ENCODE assay signal across 2 cellular contexts in genomic region chr17:14297161-14297851, GRCh38.
TF ChIP-seq lines count a peak whose summit lies in the region.

No MANE protein-coding gene starts in this region.

TF ChIP-seq in HEK293, 187 proteins besides CTCF, POLR2A, EP300 and RAD21 (continues in another document):
- TF ChIP-seq ZNF362 (tag by site-specific recombination; IDR thresholded peaks at IDR 0.05) (no peak), ZNF350 (tag by site-specific recombination; IDR thresholded peaks at IDR 0.05) (no peak), ZNF37A (tag by site-specific recombination; IDR thresholded peaks at IDR 0.05) (peak; percentile 100), ZNF324 (tag by site-specific recombination; IDR thresholded peaks at IDR 0.05) (no peak), ZNF558 (tag by site-specific recombination; IDR thresholded peaks at IDR 0.05) (no peak), ZNF629 (tag by site-specific recombination; IDR thresholded peaks at IDR 0.05) (no peak), ZNF548 (tag by site-specific recombination; IDR thresholded peaks at IDR 0.05) (no peak), ZNF280D (tag by site-specific recombination; IDR thresholded peaks at IDR 0.05) (no peak), ZBTB17 (tag by site-specific recombination; IDR thresholded peaks at IDR 0.05) (peak; percentile 54), KLF1 (tag by site-specific recombination; IDR thresholded peaks at IDR 0.05) (0 out of 2 replicates have a peak, but pooled peaks have one; percentile 13), ZEB2 (tag by site-specific recombination; IDR thresholded peaks at IDR 0.05) (peak; percentile 39; the same call in 1 of the 2 replicates), ZNF658 (tag by site-specific recombination; IDR thresholded peaks at IDR 0.05) (no peak), MEIS1 (CRISPR knock-in tag; IDR thresholded peaks at IDR 0.05; ENCODE audit: borderline replicate concordance) (no peak), ZNF777 (tag by site-specific recombination; IDR thresholded peaks at IDR 0.05; ENCODE audit: borderline replicate concordance) (no peak), IKZF3 (tag by site-specific recombination; IDR thresholded peaks at IDR 0.05) (0 out of 2 replicates have a peak, but pooled peaks have one; percentile 25), ZNF560 (tag by site-specific recombination; IDR thresholded peaks at IDR 0.05; ENCODE audit: borderline replicate concordance) (no peak), ZNF341 (tag by site-specific recombination; IDR thresholded peaks at IDR 0.05; ENCODE audit: low read depth) (peak; percentile 79), ZNF677 (tag by site-specific recombination; IDR thresholded peaks at IDR 0.05) (no peak), ZNF654 (tag by site-specific recombination; IDR thresholded peaks at IDR 0.05; ENCODE audit: low read depth) (peak; percentile 9; the same call in 1 of the 2 replicates), ZSCAN16 (tag by site-specific recombination; IDR thresholded peaks at IDR 0.05) (no peak), ZSCAN23 (tag by site-specific recombination; IDR thresholded peaks at IDR 0.05) (no peak), ZNF112 (tag by site-specific recombination; IDR thresholded peaks at IDR 0.05) (no peak), ZNF239 (tag by site-specific recombination; IDR thresholded peaks at IDR 0.05) (no peak), KLF9 (tag by site-specific recombination; IDR thresholded peaks at IDR 0.05; ENCODE audit: low read depth) (0 out of 2 replicates have a peak, but pooled peaks have one; percentile 23)
- TF ChIP-seq, protein P1, sequence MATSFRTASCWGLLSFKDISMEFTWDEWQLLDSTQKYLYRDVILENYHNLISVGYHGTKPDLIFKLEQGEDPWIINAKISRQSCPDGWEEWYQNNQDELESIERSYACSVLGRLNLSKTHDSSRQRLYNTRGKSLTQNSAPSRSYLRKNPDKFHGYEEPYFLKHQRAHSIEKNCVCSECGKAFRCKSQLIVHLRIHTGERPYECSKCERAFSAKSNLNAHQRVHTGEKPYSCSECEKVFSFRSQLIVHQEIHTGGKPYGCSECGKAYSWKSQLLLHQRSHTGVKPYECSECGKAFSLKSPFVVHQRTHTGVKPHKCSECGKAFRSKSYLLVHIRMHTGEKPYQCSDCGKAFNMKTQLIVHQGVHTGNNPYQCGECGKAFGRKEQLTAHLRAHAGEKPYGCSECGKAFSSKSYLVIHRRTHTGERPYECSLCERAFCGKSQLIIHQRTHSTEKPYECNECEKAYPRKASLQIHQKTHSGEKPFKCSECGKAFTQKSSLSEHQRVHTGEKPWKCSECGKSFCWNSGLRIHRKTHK (tag by site-specific recombination; IDR thresholded peaks at IDR 0.05): no peak
- TF ChIP-seq, protein P2, sequence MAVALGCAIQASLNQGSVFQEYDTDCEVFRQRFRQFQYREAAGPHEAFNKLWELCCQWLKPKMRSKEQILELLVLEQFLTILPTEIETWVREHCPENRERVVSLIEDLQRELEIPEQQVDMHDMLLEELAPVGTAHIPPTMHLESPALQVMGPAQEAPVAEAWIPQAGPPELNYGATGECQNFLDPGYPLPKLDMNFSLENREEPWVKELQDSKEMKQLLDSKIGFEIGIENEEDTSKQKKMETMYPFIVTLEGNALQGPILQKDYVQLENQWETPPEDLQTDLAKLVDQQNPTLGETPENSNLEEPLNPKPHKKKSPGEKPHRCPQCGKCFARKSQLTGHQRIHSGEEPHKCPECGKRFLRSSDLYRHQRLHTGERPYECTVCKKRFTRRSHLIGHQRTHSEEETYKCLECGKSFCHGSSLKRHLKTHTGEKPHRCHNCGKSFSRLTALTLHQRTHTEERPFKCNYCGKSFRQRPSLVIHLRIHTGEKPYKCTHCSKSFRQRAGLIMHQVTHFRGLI (tag by site-specific recombination; IDR thresholded peaks at IDR 0.05): no peak
- TF ChIP-seq, protein P3, sequence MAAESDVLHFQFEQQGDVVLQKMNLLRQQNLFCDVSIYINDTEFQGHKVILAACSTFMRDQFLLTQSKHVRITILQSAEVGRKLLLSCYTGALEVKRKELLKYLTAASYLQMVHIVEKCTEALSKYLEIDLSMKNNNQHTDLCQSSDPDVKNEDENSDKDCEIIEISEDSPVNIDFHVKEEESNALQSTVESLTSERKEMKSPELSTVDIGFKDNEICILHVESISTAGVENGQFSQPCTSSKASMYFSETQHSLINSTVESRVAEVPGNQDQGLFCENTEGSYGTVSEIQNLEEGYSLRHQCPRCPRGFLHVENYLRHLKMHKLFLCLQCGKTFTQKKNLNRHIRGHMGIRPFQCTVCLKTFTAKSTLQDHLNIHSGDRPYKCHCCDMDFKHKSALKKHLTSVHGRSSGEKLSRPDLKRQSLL (tag by site-specific recombination; IDR thresholded peaks at IDR 0.05): no peak

TF ChIP-seq in H1, 55 proteins besides CTCF, POLR2A, EP300 and RAD21 (continued from another document):
- TF ChIP-seq GTF2F1 (IDR thresholded peaks at IDR 0.05; ENCODE audit: borderline replicate concordance, low read depth, low read length) (no peak), SIN3A (conservative IDR thresholded peaks at IDR 0.05 in 1 of 2, IDR thresholded peaks at IDR 0.05 in 1 of 2; ENCODE audit: low read depth in 1 of 2, low read length in 2 of 2) (peak in 1 of 2 experiments; percentile 45; a peak in 1 of 4 replicates), POU5F1 (IDR thresholded peaks at IDR 0.05; ENCODE audit: low read depth, low read length) (no peak), EZH2 (IDR thresholded peaks at IDR 0.05; ENCODE audit: low read depth, low read length, severe bottlenecking) (peak; percentile 42), KDM4A (IDR thresholded peaks at IDR 0.05; ENCODE audit: low read depth, low read length, severe bottlenecking) (peak; percentile 91), RBBP5 (IDR thresholded peaks at IDR 0.05; ENCODE audit: borderline replicate concordance, low read depth, low read length) (peak; percentile 90; the same call in 1 of the 2 replicates), HDAC2 (IDR thresholded peaks at IDR 0.05; ENCODE audit: borderline replicate concordance in 1 of 2, low read depth in 2 of 2, low read length in 2 of 2) (peak in 1 of 2 experiments; percentile 46; a peak in 1 of 4 replicates), CHD1 (IDR thresholded peaks at IDR 0.05; ENCODE audit: low read depth, low read length) (0 out of 2 replicates have a peak, but pooled peaks have one; percentile 4), ZNF274 (IDR thresholded peaks at IDR 0.05; ENCODE audit: borderline replicate concordance, extremely low read depth, low read length) (no peak), TAF1 (IDR thresholded peaks at IDR 0.05; ENCODE audit: low read depth, low read length) (peak; percentile 43; the same call in 1 of the 2 replicates), TBP (IDR thresholded peaks at IDR 0.05; ENCODE audit: low read depth, low read length) (peak; percentile 24; the same call in 1 of the 2 replicates), MAFK (IDR thresholded peaks at IDR 0.05; ENCODE audit: low read depth, low read length) (no peak), ASH2L (IDR thresholded peaks at IDR 0.05; ENCODE audit: low read length) (peak; percentile 73), TCF12 (IDR thresholded peaks at IDR 0.05; ENCODE audit: low read depth, low read length) (no peak), SP1 (IDR thresholded peaks at IDR 0.05; ENCODE audit: low read depth, low read length) (no peak), FOSL1 (IDR thresholded peaks at IDR 0.05; ENCODE audit: insufficient read depth, low read depth, low read length) (no peak), SIRT6 (IDR thresholded peaks at IDR 0.05; ENCODE audit: low read length) (no peak), KDM1A (IDR thresholded peaks at IDR 0.05; ENCODE audit: borderline replicate concordance, low read length) (0 out of 2 replicates have a peak, but pooled peaks have one; percentile 21), CEBPB (IDR thresholded peaks at IDR 0.05; ENCODE audit: low read depth, low read length) (no peak), SUZ12 (IDR thresholded peaks at IDR 0.05; ENCODE audit: low read length) (peak; percentile 53; the same call in 1 of the 2 replicates), EGR1 (IDR thresholded peaks at IDR 0.05; ENCODE audit: borderline replicate concordance, low read depth, low read length) (no peak), RNF2 (IDR thresholded peaks at IDR 0.05; ENCODE audit: borderline replicate concordance, low read depth, low read length, missing control alignments, poor library complexity, severe bottlenecking) (no peak), SP4 (IDR thresholded peaks at IDR 0.05; ENCODE audit: low read length) (no peak), RFX5 (IDR thresholded peaks at IDR 0.05; ENCODE audit: borderline replicate concordance, low read depth, low read length) (no peak), CBX8 (IDR thresholded peaks at IDR 0.05; ENCODE audit: borderline replicate concordance, low read depth, low read length) (no peak), TAF7 (optimal IDR thresholded peaks at IDR 0.05; ENCODE audit: borderline replicate concordance, low read depth, low read length) (peak; percentile 8)
- TF ChIP-seq, protein P4, sequence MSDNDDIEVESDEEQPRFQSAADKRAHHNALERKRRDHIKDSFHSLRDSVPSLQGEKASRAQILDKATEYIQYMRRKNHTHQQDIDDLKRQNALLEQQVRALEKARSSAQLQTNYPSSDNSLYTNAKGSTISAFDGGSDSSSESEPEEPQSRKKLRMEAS (IDR thresholded peaks at IDR 0.05): peak; percentile 56
- TF ChIP-seq, protein P5, sequence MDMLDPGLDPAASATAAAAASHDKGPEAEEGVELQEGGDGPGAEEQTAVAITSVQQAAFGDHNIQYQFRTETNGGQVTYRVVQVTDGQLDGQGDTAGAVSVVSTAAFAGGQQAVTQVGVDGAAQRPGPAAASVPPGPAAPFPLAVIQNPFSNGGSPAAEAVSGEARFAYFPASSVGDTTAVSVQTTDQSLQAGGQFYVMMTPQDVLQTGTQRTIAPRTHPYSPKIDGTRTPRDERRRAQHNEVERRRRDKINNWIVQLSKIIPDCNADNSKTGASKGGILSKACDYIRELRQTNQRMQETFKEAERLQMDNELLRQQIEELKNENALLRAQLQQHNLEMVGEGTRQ (IDR thresholded peaks at IDR 0.05; ENCODE audit: low read length): no peak
- TF ChIP-seq, protein P6, sequence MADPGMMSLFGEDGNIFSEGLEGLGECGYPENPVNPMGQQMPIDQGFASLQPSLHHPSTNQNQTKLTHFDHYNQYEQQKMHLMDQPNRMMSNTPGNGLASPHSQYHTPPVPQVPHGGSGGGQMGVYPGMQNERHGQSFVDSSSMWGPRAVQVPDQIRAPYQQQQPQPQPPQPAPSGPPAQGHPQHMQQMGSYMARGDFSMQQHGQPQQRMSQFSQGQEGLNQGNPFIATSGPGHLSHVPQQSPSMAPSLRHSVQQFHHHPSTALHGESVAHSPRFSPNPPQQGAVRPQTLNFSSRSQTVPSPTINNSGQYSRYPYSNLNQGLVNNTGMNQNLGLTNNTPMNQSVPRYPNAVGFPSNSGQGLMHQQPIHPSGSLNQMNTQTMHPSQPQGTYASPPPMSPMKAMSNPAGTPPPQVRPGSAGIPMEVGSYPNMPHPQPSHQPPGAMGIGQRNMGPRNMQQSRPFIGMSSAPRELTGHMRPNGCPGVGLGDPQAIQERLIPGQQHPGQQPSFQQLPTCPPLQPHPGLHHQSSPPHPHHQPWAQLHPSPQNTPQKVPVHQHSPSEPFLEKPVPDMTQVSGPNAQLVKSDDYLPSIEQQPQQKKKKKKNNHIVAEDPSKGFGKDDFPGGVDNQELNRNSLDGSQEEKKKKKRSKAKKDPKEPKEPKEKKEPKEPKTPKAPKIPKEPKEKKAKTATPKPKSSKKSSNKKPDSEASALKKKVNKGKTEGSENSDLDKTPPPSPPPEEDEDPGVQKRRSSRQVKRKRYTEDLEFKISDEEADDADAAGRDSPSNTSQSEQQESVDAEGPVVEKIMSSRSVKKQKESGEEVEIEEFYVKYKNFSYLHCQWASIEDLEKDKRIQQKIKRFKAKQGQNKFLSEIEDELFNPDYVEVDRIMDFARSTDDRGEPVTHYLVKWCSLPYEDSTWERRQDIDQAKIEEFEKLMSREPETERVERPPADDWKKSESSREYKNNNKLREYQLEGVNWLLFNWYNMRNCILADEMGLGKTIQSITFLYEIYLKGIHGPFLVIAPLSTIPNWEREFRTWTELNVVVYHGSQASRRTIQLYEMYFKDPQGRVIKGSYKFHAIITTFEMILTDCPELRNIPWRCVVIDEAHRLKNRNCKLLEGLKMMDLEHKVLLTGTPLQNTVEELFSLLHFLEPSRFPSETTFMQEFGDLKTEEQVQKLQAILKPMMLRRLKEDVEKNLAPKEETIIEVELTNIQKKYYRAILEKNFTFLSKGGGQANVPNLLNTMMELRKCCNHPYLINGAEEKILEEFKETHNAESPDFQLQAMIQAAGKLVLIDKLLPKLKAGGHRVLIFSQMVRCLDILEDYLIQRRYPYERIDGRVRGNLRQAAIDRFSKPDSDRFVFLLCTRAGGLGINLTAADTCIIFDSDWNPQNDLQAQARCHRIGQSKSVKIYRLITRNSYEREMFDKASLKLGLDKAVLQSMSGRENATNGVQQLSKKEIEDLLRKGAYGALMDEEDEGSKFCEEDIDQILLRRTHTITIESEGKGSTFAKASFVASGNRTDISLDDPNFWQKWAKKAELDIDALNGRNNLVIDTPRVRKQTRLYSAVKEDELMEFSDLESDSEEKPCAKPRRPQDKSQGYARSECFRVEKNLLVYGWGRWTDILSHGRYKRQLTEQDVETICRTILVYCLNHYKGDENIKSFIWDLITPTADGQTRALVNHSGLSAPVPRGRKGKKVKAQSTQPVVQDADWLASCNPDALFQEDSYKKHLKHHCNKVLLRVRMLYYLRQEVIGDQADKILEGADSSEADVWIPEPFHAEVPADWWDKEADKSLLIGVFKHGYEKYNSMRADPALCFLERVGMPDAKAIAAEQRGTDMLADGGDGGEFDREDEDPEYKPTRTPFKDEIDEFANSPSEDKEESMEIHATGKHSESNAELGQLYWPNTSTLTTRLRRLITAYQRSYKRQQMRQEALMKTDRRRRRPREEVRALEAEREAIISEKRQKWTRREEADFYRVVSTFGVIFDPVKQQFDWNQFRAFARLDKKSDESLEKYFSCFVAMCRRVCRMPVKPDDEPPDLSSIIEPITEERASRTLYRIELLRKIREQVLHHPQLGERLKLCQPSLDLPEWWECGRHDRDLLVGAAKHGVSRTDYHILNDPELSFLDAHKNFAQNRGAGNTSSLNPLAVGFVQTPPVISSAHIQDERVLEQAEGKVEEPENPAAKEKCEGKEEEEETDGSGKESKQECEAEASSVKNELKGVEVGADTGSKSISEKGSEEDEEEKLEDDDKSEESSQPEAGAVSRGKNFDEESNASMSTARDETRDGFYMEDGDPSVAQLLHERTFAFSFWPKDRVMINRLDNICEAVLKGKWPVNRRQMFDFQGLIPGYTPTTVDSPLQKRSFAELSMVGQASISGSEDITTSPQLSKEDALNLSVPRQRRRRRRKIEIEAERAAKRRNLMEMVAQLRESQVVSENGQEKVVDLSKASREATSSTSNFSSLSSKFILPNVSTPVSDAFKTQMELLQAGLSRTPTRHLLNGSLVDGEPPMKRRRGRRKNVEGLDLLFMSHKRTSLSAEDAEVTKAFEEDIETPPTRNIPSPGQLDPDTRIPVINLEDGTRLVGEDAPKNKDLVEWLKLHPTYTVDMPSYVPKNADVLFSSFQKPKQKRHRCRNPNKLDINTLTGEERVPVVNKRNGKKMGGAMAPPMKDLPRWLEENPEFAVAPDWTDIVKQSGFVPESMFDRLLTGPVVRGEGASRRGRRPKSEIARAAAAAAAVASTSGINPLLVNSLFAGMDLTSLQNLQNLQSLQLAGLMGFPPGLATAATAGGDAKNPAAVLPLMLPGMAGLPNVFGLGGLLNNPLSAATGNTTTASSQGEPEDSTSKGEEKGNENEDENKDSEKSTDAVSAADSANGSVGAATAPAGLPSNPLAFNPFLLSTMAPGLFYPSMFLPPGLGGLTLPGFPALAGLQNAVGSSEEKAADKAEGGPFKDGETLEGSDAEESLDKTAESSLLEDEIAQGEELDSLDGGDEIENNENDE (IDR thresholded peaks at IDR 0.05; ENCODE audit: insufficient replicate concordance, low read length): no peak
TF ChIP-seq in H1: peak in this region for 14.
